ENCODE assay signal across 11 cellular contexts in genomic region chr10:104340099-104340594, GRCh38. TPM values are rescaled to one million over a fixed set of nuclear protein-coding genes. Genes with fewer than 3 reads are reported as not detected.
DNase-seq lines count a peak whose midpoint lies in the region; ATAC-seq and TF ChIP-seq lines count a peak whose summit lies in the region.
"Had no signal": no experiment of that assay in that cellular context is flagged by ENCODE, and none has a peak within 500 bp of the region (broad histone marks: within the 10 kb centered on the region; RNA-seq: fewer than 3 reads in every experiment).

No MANE protein-coding gene starts in this region.

- TF ChIP-seq POLR2A in gastrocnemius medialis (IDR thresholded peaks at IDR 0.05): no peak

- no peak for ATAC-seq in activated B cell treated with CpG ODN at 0.5 μM for 24 hours (ENCODE audit: low read depth)
- ATAC-seq in gastrocnemius medialis: peak; percentile 5 to 6
- ATAC-seq in GM21576 (IDR thresholded peaks at IDR 0.05; ENCODE audit: unreplicated experiment): no peak
- no peak for ATAC-seq in GM19023 (IDR thresholded peaks at IDR 0.05; ENCODE audit: unreplicated experiment)
- no peak for ATAC-seq in GM18870 (IDR thresholded peaks at IDR 0.05; ENCODE audit: unreplicated experiment)

- H3K27me3 Mint-ChIP-seq in activated B cell treated with CpG ODN at 0.5 μM for 24 hours: no peaks in the 10 kb centered on the region

- in situ Hi-C loops in gastrocnemius medialis (cut with MboI; ENCODE audit: low sequenced_read_pairs in 4 of 4): no loop called here

- peak overlapping the region; percentile 99 for H3K27ac ChIP-seq in left ventricle myocardium inferior (replicated peaks)
- H3K27ac ChIP-seq in gastrocnemius medialis: peak overlapping the region; percentile 96 to 99 (median 96)

- peaks cover 37% of the 10 kb centered on the region for H3K4me1 Mint-ChIP-seq in activated B cell treated with CpG ODN at 0.5 μM for 24 hours

- H3K27ac Mint-ChIP-seq in activated B cell treated with CpG ODN at 0.5 μM for 24 hours: no peak overlapping the region

- H3K9me3 ChIP-seq in left ventricle myocardium inferior (replicated peaks) (no peaks in the 10 kb centered on the region), gastrocnemius medialis (no peaks in the 10 kb centered on the region)

- H3K9me3 Mint-ChIP-seq in activated B cell treated with CpG ODN at 0.5 μM for 24 hours: no peaks in the 10 kb centered on the region

- POLR2A ChIA-PET in activated B cell treated with CpG ODN at 0.5 μM for 24 hours (lab: Charles Lee): interaction anchor here (1.6 to 3.8 kb wide), 2 partner anchors 11 to 71 kb away, joined by 4 to 73 read pairs; partner anchors contain the start of genes CFAP58 and GSTO2

- no peaks in the 10 kb centered on the region for H3K36me3 ChIP-seq in left ventricle myocardium inferior
- H3K36me3 ChIP-seq in gastrocnemius medialis: no peaks in the 10 kb centered on the region

- H3K36me3 Mint-ChIP-seq in activated B cell treated with CpG ODN at 0.5 μM for 24 hours (ENCODE audit: low read depth): peaks cover 7% of the 10 kb centered on the region

- 0 out of 2 replicates have a peak overlapping the region, but pooled peaks have one; percentile 90 for H3K4me3 ChIP-seq in HFF-Myc (replicated peaks; ENCODE audit: low read depth, low read length)
- peak overlapping the region; percentile 97 for H3K4me3 ChIP-seq in left ventricle myocardium inferior
- peak overlapping the region; percentile 73 to 98 (median 94) for H3K4me3 ChIP-seq in gastrocnemius medialis

- peak overlapping the region; percentile 67 for H3K4me3 Mint-ChIP-seq in activated B cell treated with CpG ODN at 0.5 μM for 24 hours

- intact Hi-C loops in activated B cell treated with CpG ODN at 0.5 μM for 24 hours (cut with micrococcal nuclease): no loop called here
- intact Hi-C loops in left ventricle myocardium inferior (cut with micrococcal nuclease): no loop called here
- intact Hi-C loops in gastrocnemius medialis (cut with DNase I; ENCODE audit: low total_unique reads): no loop called here

- H3K27me3 ChIP-seq in left ventricle myocardium inferior (ENCODE audit: low read depth): no peaks in the 10 kb centered on the region
- no peaks in the 10 kb centered on the region for H3K27me3 ChIP-seq in gastrocnemius medialis

- DNase-seq in HFF-Myc (ENCODE audit: extremely low read depth, low read depth) (no peak), activated B cell treated with CpG ODN at 0.5 μM for 24 hours (no peak), left ventricle myocardium inferior (no peak), gastrocnemius medialis (no peak), NCI-H1417 (lab: John Stamatoyannopoulos, UW) (no peak)
- DNase-seq: effector CD8-positive, alpha-beta T cell; NCI-H187; stimulated activated naive CD4-positive, alpha-beta T cell treated with Interleukin-2 at 50 U/mL for 16 hours had no signal

- CTCF ChIA-PET in activated B cell treated with CpG ODN at 0.5 μM for 24 hours (lab: Charles Lee): interaction anchor here (1.5 to 3.0 kb wide), 3 partner anchors 10 to 34 kb away, joined by 5 to 27 read pairs (median 23); no protein-coding TSS in a partner anchor

- TF ChIP-seq CTCF in HFF-Myc (IDR thresholded peaks at IDR 0.05; ENCODE audit: low read depth, low read length, missing control alignments): no peak
- TF ChIP-seq CTCF in activated B cell treated with CpG ODN at 0.5 μM for 24 hours (IDR thresholded peaks at IDR 0.05): no peak
- no peak for TF ChIP-seq CTCF in left ventricle myocardium inferior (IDR thresholded peaks at IDR 0.05; ENCODE audit: borderline replicate concordance)
- no peak for TF ChIP-seq CTCF in gastrocnemius medialis (IDR thresholded peaks at IDR 0.05 in 4 of 5, conservative IDR thresholded peaks at IDR 0.05 in 1 of 5)

- H3K4me1 ChIP-seq in left ventricle myocardium inferior: peaks cover 83% of the 10 kb centered on the region
- H3K4me1 ChIP-seq in gastrocnemius medialis: peaks cover 24 to 29% of the 10 kb centered on the region in 2 donors

RNA-seq across cellular contexts. Expression of gene ITPRIP, which starts 1.9 kb away (rescaled TPM):
- total RNA-seq in activated B cell treated with CpG ODN at 0.5 μM for 24 hours (21.3 and 26.1 TPM in 2 replicates), left ventricle myocardium inferior (35.4 TPM), gastrocnemius medialis (10 to 100 TPM in 1 of 4 donors, 1 to 10 TPM in 3; 5.0 to 19.9 (median 7.9) TPM)

RNA-seq across cellular contexts. Expression of gene CFAP58, which starts 13.5 kb away (rescaled TPM):
- total RNA-seq in activated B cell treated with CpG ODN at 0.5 μM for 24 hours: not detected in 2 replicates
- total RNA-seq in left ventricle myocardium inferior: 3.5 TPM
- under 1 TPM in 3 of 4 donors, not detected in 1; 0.13 to 0.36 (median 0.27) TPM for total RNA-seq in gastrocnemius medialis

Comparison
In these comparisons a context has a peak if more than half of its experiments do, and no peak if none do; other contexts are left out.
1. ATAC-seq: peak in gastrocnemius medialis (2 of 2); none in activated B cell treated with CpG ODN at 0.5 μM for 24 hours (single experiment), GM21576 (single experiment), GM19023 (single experiment) and GM18870 (single experiment).
2. Peak in every context shown above with its lines, with median percentiles within 50 percentile points of each other: H3K4me3 ChIP-seq.